Comparison of ENCODE assay signal across 8 cellular contexts in genomic region chr11:66287256-66288137, GRCh38. TPM values are rescaled to one million over a fixed set of nuclear protein-coding genes. Genes with fewer than 3 reads are reported as not detected.
DNase-seq lines count a peak whose midpoint lies in the region; ATAC-seq, FAIRE-seq and TF ChIP-seq lines count a peak whose summit lies in the region.

No MANE protein-coding gene starts in this region.

- in situ Hi-C loops in GM12878 (cut with MboI), result no loop called here

- no TSS peak for BruUV-seq in GM12878 (replicated peaks; lab: Mats Ljungman, UMichigan)

- POLR2A ChIA-PET in GM12878 (lab: Charles Lee), result interaction anchor here (1.2 to 2.4 kb wide), 3 partner anchors 19 to 236 kb away, joined by 3 to 26 read pairs (median 8); partner anchors contain the start of genes BRMS1, RAB1B and SF3B2

- H3K9me3 ChIP-seq in GM12878 (replicated peaks; ENCODE audit: control insufficient read depth, insufficient read depth, low read length) (no peaks in the 10 kb centered on the region), mesodermal cell (ENCODE audit: control insufficient read depth, low read length) (no peaks in the 10 kb centered on the region)

- TF ChIP-seq RAD21 in GM12878 (IDR thresholded peaks at IDR 0.05; ENCODE audit: insufficient read depth, low read depth, low read length), result no peak

- CTCF ChIA-PET in GM12878 (lab: Yijun Ruan, JAX), result interaction anchor here (0.6 to 2.7 kb wide), 12 partner anchors 7 to 957 kb away, joined by 3 to 16 read pairs (median 4); no protein-coding TSS in a partner anchor

- H3K27me3 ChIP-seq in GM12878 (replicated peaks in 1 of 2; ENCODE audit: control insufficient read depth in 2 of 2, insufficient read depth in 2 of 2, low read length in 1 of 2), result peaks cover 2% of the 10 kb centered on the region in 2 experiments; a peak in 2 of 4 replicates

- TF ChIP-seq POLR2A in GM12878 (IDR thresholded peaks at IDR 0.05; ENCODE audit: low read depth, low read length), result no peak; the same call in 1 of the 2 replicates

- H2AFZ ChIP-seq in GM12878 (ENCODE audit: control insufficient read depth, low read depth, low read length), result no peak overlapping the region

- H3K27ac ChIP-seq in 22Rv1, result peak overlapping the region; percentile 94
- H3K27ac ChIP-seq in GM12878 (ENCODE audit: control insufficient read depth, insufficient read depth), result peak overlapping the region; percentile 87
- H3K27ac ChIP-seq in mesodermal cell (ENCODE audit: low read depth, low read length, severe bottlenecking), result no peak overlapping the region

- DNase-seq in HTR-8/SVneo (ENCODE audit: insufficient read length, low spot score), result no peak
- no peak for DNase-seq in GM12878 (ENCODE audit: low read depth, low spot score)
- DNase-seq in amniotic stem cell (lab: John Stamatoyannopoulos, UW), result no peak
- DNase-seq in NCI-H2029 (lab: John Stamatoyannopoulos, UW), result no peak
- no peak for DNase-seq in OCI-M1 (lab: John Stamatoyannopoulos, UW)

- no peak for TF ChIP-seq EP300 in GM12878 (IDR thresholded peaks at IDR 0.05; ENCODE audit: borderline replicate concordance in 1 of 2, control insufficient read depth in 1 of 2, low read depth in 2 of 2, low read length in 2 of 2)

- TF ChIP-seq CTCF in 22Rv1 (IDR thresholded peaks at IDR 0.05) (no peak), GM12878 (IDR thresholded peaks at IDR 0.05 in 2 of 3, conservative IDR thresholded peaks at IDR 0.05 in 1 of 3; ENCODE audit: control insufficient read depth in 2 of 3, extremely low read depth in 1 of 3, insufficient read depth in 1 of 3, low read depth in 3 of 3, low read length in 3 of 3) (no peak)

- H3K9ac ChIP-seq in GM12878 (ENCODE audit: control insufficient read depth, insufficient read depth, low read length), result peak overlapping the region; percentile 95

- RAD21 ChIA-PET in GM12878 (lab: Charles Lee; ENCODE audit: unreplicated experiment), result interaction anchor here (0.5 to 2.0 kb wide), 2 partner anchors 25 to 63 kb away, joined by 6 to 28 read pairs; no protein-coding TSS in a partner anchor

- H3K4me2 ChIP-seq in GM12878 (ENCODE audit: control insufficient read depth, insufficient read depth), result peak overlapping the region; percentile 96

- H4K20me1 ChIP-seq in GM12878 (ENCODE audit: control insufficient read depth, insufficient read depth), result no peaks in the 10 kb centered on the region; the same call in 1 of the 2 replicates

- peak overlapping the region; percentile 83 for H3K4me3 ChIP-seq in GM12878
- peak overlapping the region; percentile 86 for H3K4me3 ChIP-seq in mesodermal cell (ENCODE audit: extremely low read depth, insufficient read depth, low read length, poor library complexity, severe bottlenecking)

- no peak for ATAC-seq in GM12878
- no peak for ATAC-seq in HG03342 (IDR thresholded peaks at IDR 0.05; ENCODE audit: unreplicated experiment)

- H3K36me3 ChIP-seq in GM12878 (ENCODE audit: control insufficient read depth in 2 of 2, insufficient read depth in 2 of 2, low read length in 1 of 2), result no peaks in the 10 kb centered on the region; a peak in 1 of 4 replicates
- peaks cover 30% of the 10 kb centered on the region for H3K36me3 ChIP-seq in mesodermal cell (ENCODE audit: control insufficient read depth, insufficient read depth, low read length)

- H3K79me2 ChIP-seq in GM12878 (ENCODE audit: control insufficient read depth, insufficient read depth, low read length), result peaks cover 12% of the 10 kb centered on the region

- 57% methylated on average over 16 of the region's 16 CpGs for WGBS in GM12878 (ENCODE audit: insufficient coverage, insufficient replicate concordance, low lambda C conversion rate, missing lambda C conversion rate)
- WGBS in mesodermal cell (ENCODE audit: insufficient coverage in 2 of 2), 2 experiments, result 92 to 94% methylated on average over 12 to 13 of the region's 16 CpGs

- SMC1A ChIA-PET in GM12878 (lab: Charles Lee; ENCODE audit: uncharacterized antibody, unreplicated experiment), result interaction anchor here (0.7 to 2.1 kb wide), 4 partner anchors 24 to 67 kb away, joined by 3 to 6 read pairs (median 4); no protein-coding TSS in a partner anchor

- FAIRE-seq in HTR-8/SVneo (lab: Jason Lieb, UNC), result peak; percentile 92
- no peak for FAIRE-seq in GM12878 (lab: Jason Lieb, UNC)

- intact Hi-C loops in GM12878 (cut with micrococcal nuclease; ENCODE audit: unreplicated experiment), result no loop called here

- H3K4me1 ChIP-seq in GM12878 (ENCODE audit: control insufficient read depth, insufficient read depth, low read length) (peaks cover 21% of the 10 kb centered on the region), mesodermal cell (ENCODE audit: control insufficient read depth, insufficient read depth, low read length, poor library complexity, severe bottlenecking) (peaks cover 16% of the 10 kb centered on the region)

RNA-seq across cellular contexts. Expression of gene YIF1A, which starts 1.4 kb away (rescaled TPM):
- 40.4 and 41.0 TPM in 2 replicates for total RNA-seq in GM12878 (2013; cell fraction: nucleolus; rRNA removed)
- total RNA-seq in GM12878 (2014; rRNA removed) (97.7 and 123 TPM in 2 replicates), GM12878 (2014; rRNA removed; fragmentation: Illumina TruSeq; extraction: Trizol) (30.4 and 37.3 TPM in 2 replicates), GM12878 (2021) (84.0 and 91.0 TPM in 2 replicates)
- polyA plus RNA-seq in GM12878 (2011; ENCODE audit: low read depth), result 66.9 TPM
- polyA plus RNA-seq in GM12878 (2011; rRNA removed) (17.2 and 40.2 TPM in 2 replicates), GM12878 (2014; fragmentation: Illumina TruSeq; extraction: Trizol) (40.0 and 52.5 TPM in 2 replicates), GM12878 (2014; fragmentation: Nextera tagmentation; extraction: Ambion mirVana) (10 to 100 TPM in 1 of 2 experiments, 1 to 10 TPM in 1; 6.6 to 17.5 TPM), GM12878 (2014; rRNA removed) (93.2 and 96.0 TPM in 2 replicates), GM12878 (2016; fragmentation: Nextera tagmentation; extraction: Ambion mirVana) (100 to 1,000 TPM; 111 to 128 TPM)
- polyA plus RNA-seq in GM12878 (2011; cell fraction: cytosol; rRNA removed), result 108 and 130 TPM in 2 replicates
- 81.0 and 87.6 TPM in 2 replicates for polyA plus RNA-seq in GM12878 (2011; cell fraction: nucleus; rRNA removed)
- polyA plus RNA-seq in GM12878 (2012), result 63.6 and 76.4 TPM in 2 replicates
- 65.0 and 103 TPM in 2 replicates for polyA minus RNA-seq in GM12878 (2011; rRNA and poly(A)+ RNA removed)
- polyA minus RNA-seq in GM12878 (2011; cell fraction: cytosol; rRNA and poly(A)+ RNA removed), result 46.4 and 50.5 TPM in 2 replicates
- polyA minus RNA-seq in GM12878 (2011; cell fraction: nucleus; rRNA and poly(A)+ RNA removed), result 21.9 and 37.2 TPM in 2 replicates
- polyA plus RNA-seq in mesodermal cell (2013, experiment 1 of 2), result 114 TPM
- polyA plus RNA-seq in mesodermal cell (2013, experiment 2 of 2), result 86.6 TPM

RNA-seq across cellular contexts. Expression of gene TMEM151A, which starts 4.2 kb away (rescaled TPM):
- not detected in 2 replicates for total RNA-seq in GM12878 (2013; cell fraction: nucleolus; rRNA removed)
- total RNA-seq in GM12878 (2014; rRNA removed), result not detected in 2 replicates
- not detected in 2 replicates for total RNA-seq in GM12878 (2014; rRNA removed; fragmentation: Illumina TruSeq; extraction: Trizol)
- 0.11 TPM in 1 of 2 replicates, not detected in the other for total RNA-seq in GM12878 (2021)
- polyA plus RNA-seq in GM12878 (2011; ENCODE audit: low read depth), result not detected
- not detected in 2 replicates for polyA plus RNA-seq in GM12878 (2011; rRNA removed)
- 0.03 TPM in 1 of 2 replicates, not detected in the other for polyA plus RNA-seq in GM12878 (2011; cell fraction: cytosol; rRNA removed)
- polyA plus RNA-seq in GM12878 (2011; cell fraction: nucleus; rRNA removed), result not detected in 2 replicates
- 0.07 TPM in 1 of 2 replicates, not detected in the other for polyA plus RNA-seq in GM12878 (2012)
- not detected in 2 replicates for polyA plus RNA-seq in GM12878 (2014; fragmentation: Illumina TruSeq; extraction: Trizol)
- polyA plus RNA-seq in GM12878 (2014; fragmentation: Nextera tagmentation; extraction: Ambion mirVana), result not detected
- 0.04 TPM in 1 of 2 replicates, not detected in the other for polyA plus RNA-seq in GM12878 (2014; rRNA removed)
- polyA plus RNA-seq in GM12878 (2016; fragmentation: Nextera tagmentation; extraction: Ambion mirVana), result not detected
- polyA minus RNA-seq in GM12878 (2011; rRNA and poly(A)+ RNA removed), result not detected in 2 replicates
- polyA minus RNA-seq in GM12878 (2011; cell fraction: cytosol; rRNA and poly(A)+ RNA removed), result not detected in 2 replicates
- not detected in 2 replicates for polyA minus RNA-seq in GM12878 (2011; cell fraction: nucleus; rRNA and poly(A)+ RNA removed)
- 0.26 TPM for polyA plus RNA-seq in mesodermal cell (2013, experiment 1 of 2)
- 0.30 TPM for polyA plus RNA-seq in mesodermal cell (2013, experiment 2 of 2)

RNA-seq across cellular contexts. Expression of gene CNIH2, which starts 9.5 kb away (rescaled TPM):
- total RNA-seq in GM12878 (2013; cell fraction: nucleolus; rRNA removed), result 0.32 and 0.58 TPM in 2 replicates
- total RNA-seq in GM12878 (2014; rRNA removed) (0.38 and 0.62 TPM in 2 replicates), GM12878 (2014; rRNA removed; fragmentation: Illumina TruSeq; extraction: Trizol) (0.23 and 0.27 TPM in 2 replicates), GM12878 (2021) (1.2 and 2.0 TPM in 2 replicates)
- 0.29 TPM for polyA plus RNA-seq in GM12878 (2011; ENCODE audit: low read depth)
- polyA plus RNA-seq in GM12878 (2011; rRNA removed) (0.73 and 0.76 TPM in 2 replicates), GM12878 (2014; fragmentation: Illumina TruSeq; extraction: Trizol) (0.82 and 0.90 TPM in 2 replicates), GM12878 (2014; fragmentation: Nextera tagmentation; extraction: Ambion mirVana) (under 1 TPM in 1 of 2 experiments, not detected in 1; 0.07 TPM), GM12878 (2014; rRNA removed) (1.0 and 1.3 TPM in 2 replicates), GM12878 (2016; fragmentation: Nextera tagmentation; extraction: Ambion mirVana) (under 1 TPM in 1 of 2 experiments, not detected in 1; 0.19 TPM)
- 0.90 and 1.0 TPM in 2 replicates for polyA plus RNA-seq in GM12878 (2011; cell fraction: cytosol; rRNA removed)
- 2.7 and 2.9 TPM in 2 replicates for polyA plus RNA-seq in GM12878 (2011; cell fraction: nucleus; rRNA removed)
- 0.77 and 0.97 TPM in 2 replicates for polyA plus RNA-seq in GM12878 (2012)
- 1.1 TPM in 1 of 2 replicates, not detected in the other for polyA minus RNA-seq in GM12878 (2011; rRNA and poly(A)+ RNA removed)
- polyA minus RNA-seq in GM12878 (2011; cell fraction: cytosol; rRNA and poly(A)+ RNA removed), result not detected in 2 replicates
- polyA minus RNA-seq in GM12878 (2011; cell fraction: nucleus; rRNA and poly(A)+ RNA removed), result 0.24 and 0.57 TPM in 2 replicates
- 17.0 TPM for polyA plus RNA-seq in mesodermal cell (2013, experiment 1 of 2)
- polyA plus RNA-seq in mesodermal cell (2013, experiment 2 of 2), result 12.7 TPM

RNA-seq across cellular contexts. Expression of gene RAB1B, which starts 19.1 kb away (rescaled TPM):
- 16.5 and 17.0 TPM in 2 replicates for total RNA-seq in GM12878 (2013; cell fraction: nucleolus; rRNA removed)
- total RNA-seq in GM12878 (2014; rRNA removed), result 130 and 142 TPM in 2 replicates
- total RNA-seq in GM12878 (2014; rRNA removed; fragmentation: Illumina TruSeq; extraction: Trizol), result 61.7 and 69.3 TPM in 2 replicates
- total RNA-seq in GM12878 (2021), result 138 and 150 TPM in 2 replicates
- 39.7 TPM for polyA plus RNA-seq in GM12878 (2011; ENCODE audit: low read depth)
- 53.4 and 130 TPM in 2 replicates for polyA plus RNA-seq in GM12878 (2011; rRNA removed)
- 222 and 264 TPM in 2 replicates for polyA plus RNA-seq in GM12878 (2011; cell fraction: cytosol; rRNA removed)
- polyA plus RNA-seq in GM12878 (2011; cell fraction: nucleus; rRNA removed), result 109 and 129 TPM in 2 replicates
- polyA plus RNA-seq in GM12878 (2012), result 97.6 and 106 TPM in 2 replicates
- polyA plus RNA-seq in GM12878 (2014; fragmentation: Illumina TruSeq; extraction: Trizol), result 65.1 and 117 TPM in 2 replicates
- 10 to 100 TPM; 10.4 to 15.6 TPM for polyA plus RNA-seq in GM12878 (2014; fragmentation: Nextera tagmentation; extraction: Ambion mirVana)
- 193 and 221 TPM in 2 replicates for polyA plus RNA-seq in GM12878 (2014; rRNA removed)
- 10 to 100 TPM; 66.1 to 76.4 TPM for polyA plus RNA-seq in GM12878 (2016; fragmentation: Nextera tagmentation; extraction: Ambion mirVana)
- polyA minus RNA-seq in GM12878 (2011; rRNA and poly(A)+ RNA removed), result 105 and 171 TPM in 2 replicates
- polyA minus RNA-seq in GM12878 (2011; cell fraction: cytosol; rRNA and poly(A)+ RNA removed), result 62.7 and 73.4 TPM in 2 replicates
- 14.0 and 21.5 TPM in 2 replicates for polyA minus RNA-seq in GM12878 (2011; cell fraction: nucleus; rRNA and poly(A)+ RNA removed)
- polyA plus RNA-seq in mesodermal cell (2013, experiment 1 of 2), result 167 TPM
- 137 TPM for polyA plus RNA-seq in mesodermal cell (2013, experiment 2 of 2)

RNA-seq across cellular contexts. Expression of gene CD248, which starts 29.3 kb away (rescaled TPM):
- not detected in 2 replicates for total RNA-seq in GM12878 (2013; cell fraction: nucleolus; rRNA removed)
- total RNA-seq in GM12878 (2014; rRNA removed) (not detected in 2 replicates), GM12878 (2014; rRNA removed; fragmentation: Illumina TruSeq; extraction: Trizol) (not detected in 2 replicates), GM12878 (2021) (0.13 and 0.21 TPM in 2 replicates)
- polyA plus RNA-seq in GM12878 (2011; ENCODE audit: low read depth), result not detected
- polyA plus RNA-seq in GM12878 (2011; rRNA removed) (not detected in 2 replicates), GM12878 (2014; fragmentation: Illumina TruSeq; extraction: Trizol) (not detected in 2 replicates), GM12878 (2014; fragmentation: Nextera tagmentation; extraction: Ambion mirVana) (not detected), GM12878 (2014; rRNA removed) (not detected in 2 replicates), GM12878 (2016; fragmentation: Nextera tagmentation; extraction: Ambion mirVana) (under 1 TPM; 0.10 to 0.20 TPM)
- polyA plus RNA-seq in GM12878 (2011; cell fraction: cytosol; rRNA removed), result not detected in 2 replicates
- not detected in 2 replicates for polyA plus RNA-seq in GM12878 (2011; cell fraction: nucleus; rRNA removed)
- polyA plus RNA-seq in GM12878 (2012), result not detected in 2 replicates
- not detected in 2 replicates for polyA minus RNA-seq in GM12878 (2011; rRNA and poly(A)+ RNA removed)
- polyA minus RNA-seq in GM12878 (2011; cell fraction: cytosol; rRNA and poly(A)+ RNA removed), result not detected in 2 replicates
- polyA minus RNA-seq in GM12878 (2011; cell fraction: nucleus; rRNA and poly(A)+ RNA removed), result not detected in 2 replicates
- 40.0 TPM for polyA plus RNA-seq in mesodermal cell (2013, experiment 1 of 2)
- polyA plus RNA-seq in mesodermal cell (2013, experiment 2 of 2), result 37.8 TPM
